Comparison of ENCODE assay signal across 8 cellular contexts in the genomic region with DNA sequence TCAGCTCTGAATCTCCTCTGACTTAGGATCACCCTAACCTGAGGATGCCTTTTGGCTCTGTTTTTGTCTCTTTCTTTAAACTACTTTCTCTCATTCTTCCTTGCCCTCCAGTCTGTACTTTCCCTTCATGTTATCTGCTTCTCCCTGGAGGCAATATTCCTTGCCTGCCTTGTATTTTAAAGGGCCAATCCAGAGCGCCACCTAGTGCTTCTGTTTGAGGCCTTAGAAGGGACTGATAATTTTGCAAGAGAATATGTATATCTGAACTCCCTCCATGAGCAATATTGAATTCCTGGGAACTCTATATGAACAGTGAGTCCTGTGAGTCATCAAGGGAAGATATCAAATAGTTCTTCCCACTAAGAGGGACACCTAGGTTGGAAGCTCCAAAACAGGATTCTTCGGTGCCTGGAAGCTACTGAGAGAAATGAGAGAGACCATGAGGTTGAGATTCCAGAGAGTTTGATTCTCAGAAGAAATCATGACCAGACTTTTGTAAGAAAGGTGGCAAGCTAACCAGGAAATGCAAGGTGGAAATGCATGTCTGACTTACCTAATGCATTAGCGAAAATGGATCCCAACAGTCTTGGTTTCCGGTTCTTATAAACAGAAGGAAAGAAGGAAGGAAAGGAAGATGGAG.
A peak's percentile ranks its signal among the peaks of the same experiment; 100 is the strongest.
DNase-seq lines count a peak whose midpoint lies in the region; ATAC-seq and TF ChIP-seq lines count a peak whose summit lies in the region.

No MANE protein-coding gene starts in this region.

- no peaks in the 10 kb centered on the region for H3K9me3 ChIP-seq in upper lobe of right lung

- H3K27ac ChIP-seq in upper lobe of right lung: no peak overlapping the region

- intact Hi-C loops in upper lobe of right lung (cut with DNase I): no loop called here

- H3K36me3 ChIP-seq in upper lobe of right lung: no peaks in the 10 kb centered on the region

- H3K27me3 ChIP-seq in upper lobe of right lung: no peaks in the 10 kb centered on the region

- H3K4me1 ChIP-seq in upper lobe of right lung: no peaks in the 10 kb centered on the region

- peak; percentile 88 for TF ChIP-seq CTCF in LNCaP clone FGC (IDR thresholded peaks at IDR 0.05; ENCODE audit: control insufficient read depth, extremely low read depth, insufficient read depth)
- peak; percentile 57 for TF ChIP-seq CTCF in upper lobe of right lung (IDR thresholded peaks at IDR 0.05)

- DNase-seq in 8988T (peak; percentile 18), GM04504 (ENCODE audit: low read depth) (peak; percentile 57), LNCaP clone FGC (ENCODE audit: low read depth) (peak; percentile 44), T-helper 9 cell (peak; percentile 12), dedifferentiated amniotic fluid mesenchymal stem cell (ENCODE audit: extremely low spot score) (peak; percentile 65), medulla oblongata (ENCODE audit: extremely low spot score) (peak; percentile 74), upper lobe of right lung (no peak)

- peak; percentile 80 for ATAC-seq in upper lobe of right lung
- ATAC-seq in GM21367 (IDR thresholded peaks at IDR 0.05; ENCODE audit: unreplicated experiment): no peak

- H3K4me3 ChIP-seq in LNCaP clone FGC (ENCODE audit: low read depth, low read length) (no peak overlapping the region), upper lobe of right lung (no peak overlapping the region)
